ENCODE assay signal across 8 cellular contexts in genomic region chr11:75445315-75445953, GRCh38. TPM values are rescaled to one million over a fixed set of nuclear protein-coding genes. Genes with fewer than 3 reads are reported as not detected.
DNase-seq lines count a peak whose midpoint lies in the region; ATAC-seq, FAIRE-seq and TF ChIP-seq lines count a peak whose summit lies in the region.

No MANE protein-coding gene starts in this region.

- H3K27ac Mint-ChIP-seq in WTC11, result no peak overlapping the region

- no peak overlapping the region for H3K4me3 Mint-ChIP-seq in WTC11

- DNase-seq in NCI-H2196 (lab: John Stamatoyannopoulos, UW; ENCODE audit: unreplicated experiment), result peak; percentile 83
- DNase-seq in NCI-H2196 treated with DMSO at 0.1 percent for 48 hours (lab: John Stamatoyannopoulos, UW; ENCODE audit: unreplicated experiment), result no peak
- DNase-seq in Karpas-422, result peak; percentile 91
- peak; percentile 88 for DNase-seq in WTC11 (ENCODE audit: low spot score)
- no peak for DNase-seq in bronchial epithelial cell (ENCODE audit: low read depth)
- DNase-seq in kidney glomerular epithelial cell (lab: John Stamatoyannopoulos, UW), result peak; percentile 37
- peak; percentile 54 to 73 for DNase-seq in stimulated activated CD4-positive, alpha-beta T cell treated with anti-CD3 and anti-CD28 coated beads, Interleukin-4, amount 100 ng/mL, for 4 hours

- H3K9me3 Mint-ChIP-seq in WTC11, result no peaks in the 10 kb centered on the region

- peaks cover 24% of the 10 kb centered on the region for H3K36me3 ChIP-seq in Karpas-422 (ENCODE audit: insufficient read depth, low read length)
- H3K36me3 ChIP-seq in bronchial epithelial cell (ENCODE audit: control insufficient read depth, insufficient read depth, low read length), result no peaks in the 10 kb centered on the region

- H3K36me3 Mint-ChIP-seq in WTC11, result no peaks in the 10 kb centered on the region

- H3K9me3 ChIP-seq in Karpas-422 (ENCODE audit: low read length), result no peaks in the 10 kb centered on the region

- H4K20me1 ChIP-seq in Karpas-422 (ENCODE audit: insufficient read depth, low read depth, low read length), result no peaks in the 10 kb centered on the region; the same call in 1 of the 2 replicates

- CTCF ChIA-PET in WTC11 (lab: Charles Lee), result interaction anchor here (0.7 to 3.5 kb wide), 17 partner anchors 11 to 261 kb away, joined by 3 to 43 read pairs (median 4); partner anchors contain the start of genes GDPD5 and SERPINH1

- H3K27ac ChIP-seq in Karpas-422 (ENCODE audit: low read length), result no peak overlapping the region

- ATAC-seq in WTC11, result peak; percentile 91
- ATAC-seq in GM19035 (IDR thresholded peaks at IDR 0.05; ENCODE audit: unreplicated experiment), result no peak

- FAIRE-seq in bronchial epithelial cell (lab: Jason Lieb, UNC), result peak; percentile 7

- H3K4me3 ChIP-seq in Karpas-422 (ENCODE audit: low read length), result no peak overlapping the region
- no peak overlapping the region for H3K4me3 ChIP-seq in bronchial epithelial cell (ENCODE audit: low read depth, low read length)

- POLR2A ChIA-PET in WTC11 (lab: Charles Lee), result no interaction called here

- no peaks in the 10 kb centered on the region for H3K79me2 ChIP-seq in Karpas-422 (ENCODE audit: low read length)

- no peaks in the 10 kb centered on the region; the same call in none of the 2 replicates for H3K27me3 Mint-ChIP-seq in WTC11 (ENCODE audit: low read depth)

- no peak overlapping the region for H3K9ac ChIP-seq in Karpas-422 (ENCODE audit: low read length)

- H2AFZ ChIP-seq in Karpas-422 (ENCODE audit: low read length), result no peak overlapping the region

- no peaks in the 10 kb centered on the region for H3K9me2 ChIP-seq in Karpas-422 (replicated peaks; ENCODE audit: insufficient read depth, low read length)

- no peaks in the 10 kb centered on the region for H3K27me3 ChIP-seq in Karpas-422 (ENCODE audit: low read length)
- peaks cover 5% of the 10 kb centered on the region for H3K27me3 ChIP-seq in bronchial epithelial cell (ENCODE audit: control insufficient read depth, insufficient read depth, low read length)

- TF ChIP-seq CTCF in WTC11 (IDR thresholded peaks at IDR 0.05), result peak; percentile 97
- peak; percentile 87 for TF ChIP-seq CTCF in bronchial epithelial cell (IDR thresholded peaks at IDR 0.05; ENCODE audit: insufficient read depth, low read length, severe bottlenecking)

- no peak overlapping the region for H3K4me2 ChIP-seq in Karpas-422 (ENCODE audit: low read depth, low read length, poor library complexity, severe bottlenecking)

- H3K4me1 Mint-ChIP-seq in WTC11, result no peaks in the 10 kb centered on the region

- H3K4me1 ChIP-seq in Karpas-422 (ENCODE audit: low read length), result no peaks in the 10 kb centered on the region

TF ChIP-seq in WTC11, 78 proteins besides CTCF, POLR2A, EP300 and RAD21:
- TF ChIP-seq, protein P1, sequence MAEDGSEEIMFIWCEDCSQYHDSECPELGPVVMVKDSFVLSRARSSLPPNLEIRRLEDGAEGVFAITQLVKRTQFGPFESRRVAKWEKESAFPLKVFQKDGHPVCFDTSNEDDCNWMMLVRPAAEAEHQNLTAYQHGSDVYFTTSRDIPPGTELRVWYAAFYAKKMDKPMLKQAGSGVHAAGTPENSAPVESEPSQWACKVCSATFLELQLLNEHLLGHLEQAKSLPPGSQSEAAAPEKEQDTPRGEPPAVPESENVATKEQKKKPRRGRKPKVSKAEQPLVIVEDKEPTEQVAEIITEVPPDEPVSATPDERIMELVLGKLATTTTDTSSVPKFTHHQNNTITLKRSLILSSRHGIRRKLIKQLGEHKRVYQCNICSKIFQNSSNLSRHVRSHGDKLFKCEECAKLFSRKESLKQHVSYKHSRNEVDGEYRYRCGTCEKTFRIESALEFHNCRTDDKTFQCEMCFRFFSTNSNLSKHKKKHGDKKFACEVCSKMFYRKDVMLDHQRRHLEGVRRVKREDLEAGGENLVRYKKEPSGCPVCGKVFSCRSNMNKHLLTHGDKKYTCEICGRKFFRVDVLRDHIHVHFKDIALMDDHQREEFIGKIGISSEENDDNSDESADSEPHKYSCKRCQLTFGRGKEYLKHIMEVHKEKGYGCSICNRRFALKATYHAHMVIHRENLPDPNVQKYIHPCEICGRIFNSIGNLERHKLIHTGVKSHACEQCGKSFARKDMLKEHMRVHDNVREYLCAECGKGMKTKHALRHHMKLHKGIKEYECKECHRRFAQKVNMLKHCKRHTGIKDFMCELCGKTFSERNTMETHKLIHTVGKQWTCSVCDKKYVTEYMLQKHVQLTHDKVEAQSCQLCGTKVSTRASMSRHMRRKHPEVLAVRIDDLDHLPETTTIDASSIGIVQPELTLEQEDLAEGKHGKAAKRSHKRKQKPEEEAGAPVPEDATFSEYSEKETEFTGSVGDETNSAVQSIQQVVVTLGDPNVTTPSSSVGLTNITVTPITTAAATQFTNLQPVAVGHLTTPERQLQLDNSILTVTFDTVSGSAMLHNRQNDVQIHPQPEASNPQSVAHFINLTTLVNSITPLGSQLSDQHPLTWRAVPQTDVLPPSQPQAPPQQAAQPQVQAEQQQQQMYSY (CRISPR knock-in tag; IDR thresholded peaks at IDR 0.05), result 0 out of 2 replicates have a peak, but pooled peaks have one; percentile 9
- 0 out of 2 replicates have a peak, but pooled peaks have one; percentile 16 for TF ChIP-seq GTF2I (CRISPR knock-in tag; conservative IDR thresholded peaks at IDR 0.05)
- TF ChIP-seq ZNF121 (CRISPR knock-in tag; IDR thresholded peaks at IDR 0.05), result peak; percentile 98
- TF ChIP-seq ZNF671 (CRISPR knock-in tag; IDR thresholded peaks at IDR 0.05), result no peak
- no peak for TF ChIP-seq ZNF396 (CRISPR knock-in tag; IDR thresholded peaks at IDR 0.05; ENCODE audit: borderline replicate concordance)
TF ChIP-seq in WTC11: peak in this region for 3.

RNA-seq across cellular contexts. Expression of gene KLHL35, which starts 12.4 kb away (rescaled TPM):
- total RNA-seq in Karpas-422 (2014; rRNA removed; shearing (Covaris generic); ENCODE audit: low replicate concordance), result 1.3 and 8.5 TPM in 2 replicates
- total RNA-seq in WTC11 (2021) (0.22 to 0.60 TPM (median 0.39 TPM) in 3 replicates), bronchial epithelial cell (0.79 and 1.0 TPM in 2 replicates)

RNA-seq across cellular contexts. Expression of gene RPS3, which starts 46.1 kb away (rescaled TPM):
- total RNA-seq in Karpas-422 (2014; rRNA removed; shearing (Covaris generic); ENCODE audit: low replicate concordance), result 2,332 and 2,975 TPM in 2 replicates
- 3,967 to 4,516 TPM (median 4,446 TPM) in 3 replicates for total RNA-seq in WTC11 (2021)
- total RNA-seq in bronchial epithelial cell, result 5,315 and 7,110 TPM in 2 replicates

Comparison
In these comparisons a context has a peak if more than half of its experiments do, and no peak if none do; other contexts are left out.
1. DNase-seq: peak in NCI-H2196 (single experiment), Karpas-422 (single experiment), WTC11 (single experiment), kidney glomerular epithelial cell (single experiment) and stimulated activated CD4-positive, alpha-beta T cell treated with anti-CD3 and anti-CD28 coated beads, Interleukin-4, amount 100 ng/mL, for 4 hours (2 of 2); none in NCI-H2196 treated with DMSO at 0.1 percent for 48 hours (single experiment) and bronchial epithelial cell (single experiment).